15 cellular contexts compared by ENCODE assay signal in genomic region chr2:121319941-121320340, GRCh38. TPM values are rescaled to one million over a fixed set of nuclear protein-coding genes. Genes with fewer than 3 reads are reported as not detected.
DNase-seq lines count a peak whose midpoint lies in the region; ATAC-seq and FAIRE-seq lines count a peak whose summit lies in the region.
"Had no signal": no experiment of that assay in that cellular context is flagged by ENCODE, and none has a peak within 500 bp of the region (broad histone marks: within the 10 kb centered on the region; RNA-seq: fewer than 3 reads in every experiment).

No MANE protein-coding gene starts in this region.

- no peaks in the 10 kb centered on the region for H3K36me3 ChIP-seq in small intestine (ENCODE audit: control insufficient read depth in 2 of 2, insufficient read depth in 2 of 2, low read length in 2 of 2)
- H3K36me3 ChIP-seq: BLaER1 had no signal

- H3K4me1 ChIP-seq in small intestine (ENCODE audit: control insufficient read depth in 2 of 2, insufficient read depth in 1 of 2, low read depth in 1 of 2, low read length in 1 of 2) = no peaks in the 10 kb centered on the region
- H3K4me1 ChIP-seq: BLaER1 had no signal

- H3K4me3 ChIP-seq in small intestine (ENCODE audit: low read depth in 1 of 2, low read length in 2 of 2) = no peak overlapping the region
- H3K4me3 ChIP-seq: BLaER1, GM23248 had no signal

- H3K27me3 ChIP-seq in small intestine (ENCODE audit: control insufficient read depth in 2 of 2, insufficient read depth in 2 of 2, low read length in 2 of 2) = no peaks in the 10 kb centered on the region
- H3K27me3 ChIP-seq: BLaER1 had no signal

- no peaks in the 10 kb centered on the region for H3K9me3 ChIP-seq in small intestine (ENCODE audit: control insufficient read depth, low read depth)
- H3K9me3 ChIP-seq: BLaER1 had no signal

- intact Hi-C loops in left colon (cut with DNase I, micrococcal nuclease) = no loop called here

- WGBS in small intestine, 3 donors = 43 to 68% (median 45%) methylated on average over 3 of the region's 3 CpGs

- DNase-seq in activated effector memory CD4-positive, alpha-beta T cell treated with anti-CD3 and anti-CD28 coated beads, Interleukin-2, amount 50 U/mL, for 16 hours = peak; percentile 19
- no peak for DNase-seq in activated effector memory CD4-positive, alpha-beta T cell treated with Interleukin-2 at 50 U/mL for 16 hours
- DNase-seq in left colon (no peak), mesenteric fat pad (ENCODE audit: low spot score) (peak; percentile 26), small intestine (peak; percentile 19), NCI-H1048 (lab: John Stamatoyannopoulos, UW) (no peak), NCI-H187 (lab: John Stamatoyannopoulos, UW) (no peak)
- DNase-seq: 8988T; AML-193; CD8-positive, alpha-beta memory T cell; DMS79; GM23248 had no signal

- no peak overlapping the region for H3K27ac ChIP-seq in small intestine (ENCODE audit: low read depth in 1 of 2, low read length in 1 of 2)
- H3K27ac ChIP-seq: BLaER1, GM23248 had no signal

- ATAC-seq in left colon = peak; percentile 21

- FAIRE-seq in small intestine (lab: Jason Lieb, UNC) = no peak
- FAIRE-seq: GM12891, H54 had no signal

RNA-seq across cellular contexts. Expression of gene TFCP2L1, which starts 34.9 kb away (rescaled TPM):
- total RNA-seq in left colon (100 to 1,000 TPM; 106 to 149 TPM), mesenteric fat pad (3.1 TPM)
- polyA plus RNA-seq in small intestine = under 1 TPM; under 0.01 to 0.51 (median 0.22) TPM
- total RNA-seq: GM23248 had no signal
- polyA plus RNA-seq: GM23248 had no signal

Comparison
In these comparisons a context has a peak if more than half of its experiments do, and no peak if none do; other contexts are left out.
1. DNase-seq: peak in activated effector memory CD4-positive, alpha-beta T cell treated with anti-CD3 and anti-CD28 coated beads, Interleukin-2, amount 50 U/mL, for 16 hours (single experiment), mesenteric fat pad (single experiment) and small intestine (single experiment); none in activated effector memory CD4-positive, alpha-beta T cell treated with Interleukin-2 at 50 U/mL for 16 hours (single experiment), left colon (0 of 2), NCI-H1048 (single experiment) and NCI-H187 (0 of 2).
2. RNA of gene TFCP2L1, which starts 34.9 kb away (total RNA-seq): 106 to 149 TPM in left colon; 3.1 TPM in mesenteric fat pad (single experiment); every median in the first group is over 10 times any median in the second.